Comparison of ENCODE assay signal across 14 cellular contexts in the genomic region with DNA sequence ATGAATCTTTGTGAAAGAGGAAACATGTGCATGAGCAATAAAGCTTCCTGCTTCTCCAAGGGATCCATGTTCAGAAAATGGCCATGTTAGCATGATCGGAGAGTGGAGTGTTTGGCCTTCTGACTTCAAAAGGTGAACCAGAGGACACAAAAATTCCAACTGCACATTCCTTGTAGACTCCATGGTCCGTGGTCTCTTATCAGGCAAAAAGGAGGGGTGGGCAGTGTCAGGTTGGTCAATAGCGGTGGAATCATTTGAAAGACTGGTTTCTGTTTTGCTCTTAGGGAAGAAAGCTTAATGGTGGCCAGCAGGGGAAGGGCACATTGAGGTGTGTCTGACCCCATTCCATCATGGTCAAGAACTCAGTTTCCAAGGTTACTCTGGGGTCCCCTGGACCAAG.
"Had no signal": no experiment of that assay in that cellular context is flagged by ENCODE, and none has a peak within 500 bp of the region (broad histone marks: within the 10 kb centered on the region; RNA-seq: fewer than 3 reads in every experiment).

No MANE protein-coding gene starts in this region.

- H3K4me1 ChIP-seq: ascending aorta, lower lobe of right lung, upper lobe of right lung had no signal

- H3K27me3 ChIP-seq: ascending aorta, dorsolateral prefrontal cortex, hepatocyte, suprapubic skin, upper lobe of right lung had no signal

- H2AFZ ChIP-seq: hepatocyte had no signal

- H3K9me3 ChIP-seq: ascending aorta, lower lobe of right lung, psoas muscle, suprapubic skin, upper lobe of right lung had no signal

- H3K4me3 ChIP-seq: ascending aorta, dorsolateral prefrontal cortex, hepatocyte, lower lobe of right lung, psoas muscle, suprapubic skin, upper lobe of right lung had no signal

- FAIRE-seq: bronchial epithelial cell, kidney had no signal

- H3K27ac ChIP-seq: ascending aorta, dorsolateral prefrontal cortex, hepatocyte, lower lobe of right lung, psoas muscle, suprapubic skin, upper lobe of right lung had no signal

- H3K36me3 ChIP-seq: ascending aorta, lower lobe of right lung, suprapubic skin, upper lobe of right lung had no signal

- H3K4me2 ChIP-seq: hepatocyte had no signal

- DNase-seq: activated CD4-positive, alpha-beta T cell treated with anti-CD3 and anti-CD28 coated beads for 48 hours; activated naive CD4-positive, alpha-beta T cell; dorsolateral prefrontal cortex; kidney; lower lobe of right lung; natural killer cell; psoas muscle; stimulated activated CD4-positive, alpha-beta T cell treated with anti-CD3 and anti-CD28 coated beads, Interleukin-12 subunit alpha, Interleukin-12 subunit beta, amount 100 ng/mL, for 4 hours; stimulated activated naive CD4-positive, alpha-beta T cell treated with Interleukin-2 at 50 U/mL for 16 hours; upper lobe of right lung had no signal

- H3K79me2 ChIP-seq: hepatocyte had no signal
